In the genomic region with DNA sequence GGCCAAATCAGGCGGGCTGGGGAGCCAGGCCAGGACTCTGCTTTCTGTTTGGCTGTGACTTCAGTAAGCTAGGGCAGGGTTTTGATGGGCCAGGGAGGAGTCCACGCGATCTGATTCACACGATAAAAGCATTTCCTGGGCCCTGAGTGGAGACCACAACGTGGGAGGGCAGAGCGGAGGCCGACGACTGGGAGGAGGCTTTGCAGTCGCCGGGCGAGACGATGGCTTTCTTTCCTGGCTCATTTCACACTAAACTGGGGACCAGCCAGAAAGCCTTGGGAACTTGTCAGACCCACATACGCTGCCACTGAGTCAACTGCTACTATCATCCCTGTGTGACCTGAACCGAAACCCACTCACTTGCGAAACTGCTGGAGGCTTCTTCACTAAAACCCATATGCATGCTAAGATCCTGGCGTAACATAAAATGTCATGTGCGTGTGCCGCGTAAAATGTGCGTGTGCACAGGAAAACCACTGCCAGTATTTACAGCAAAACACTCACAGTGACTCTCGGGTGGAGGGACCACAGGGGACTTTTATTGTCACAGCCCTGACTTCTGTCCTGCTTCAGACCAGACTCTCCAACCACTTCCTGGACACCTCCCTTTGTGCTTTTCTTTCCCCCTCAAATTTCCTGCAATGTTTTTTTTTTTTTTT, we compare ENCODE assay signal across 8 cellular contexts. TPM values are rescaled to one million over a fixed set of nuclear protein-coding genes. Genes with fewer than 3 reads are reported as not detected.
DNase-seq lines count a peak whose midpoint lies in the region; ATAC-seq and TF ChIP-seq lines count a peak whose summit lies in the region.

No MANE protein-coding gene starts in this region.

- no peaks in the 10 kb centered on the region for H3K9me3 ChIP-seq in upper lobe of left lung

- H3K27me3 ChIP-seq in GM06990 (replicated peaks; ENCODE audit: control insufficient read depth, insufficient read depth, low read length) (no peaks in the 10 kb centered on the region), upper lobe of left lung (no peaks in the 10 kb centered on the region)

- peaks cover 0 to 28% (median 10%) of the 10 kb centered on the region in 4 donors for H3K4me1 ChIP-seq in upper lobe of left lung

- peak; percentile 61 for ATAC-seq in HG03565 (IDR thresholded peaks at IDR 0.05; ENCODE audit: unreplicated experiment)
- peak; percentile 80 to 94 for ATAC-seq in upper lobe of left lung (ENCODE audit: low FRiP score in 2 of 2)
- no peak for ATAC-seq in GM19395 (IDR thresholded peaks at IDR 0.05; ENCODE audit: unreplicated experiment)

- peak in 1 of 4 donors; percentile 81 for TF ChIP-seq POLR2A in upper lobe of left lung (IDR thresholded peaks at IDR 0.05)

- TF ChIP-seq EP300 in upper lobe of left lung (IDR thresholded peaks at IDR 0.05) = peak in 3 of 4 donors; percentile 60 to 83 (median 81)

- no peak overlapping the region; the same call in 1 of the 2 replicates for H3K4me3 ChIP-seq in GM06990 (replicated peaks; ENCODE audit: low read depth, low read length)
- no peak overlapping the region for H3K4me3 ChIP-seq in epithelial cell of esophagus (ENCODE audit: low read length)
- H3K4me3 ChIP-seq in upper lobe of left lung = peak overlapping the region in 2 of 4 donors; percentile 1 to 15

- peak overlapping the region; percentile 39 to 82 (median 62) for H3K27ac ChIP-seq in upper lobe of left lung

- H3K36me3 ChIP-seq in GM06990 (ENCODE audit: control insufficient read depth, insufficient read depth, low read length) (no peaks in the 10 kb centered on the region), upper lobe of left lung (no peaks in the 10 kb centered on the region)

- WGBS in upper lobe of left lung, 2 donors = 28 to 49% methylated on average over 13 to 21 of the region's 21 CpGs

- intact Hi-C loops in posterior vena cava (cut with DNase I) = no loop called here

- TF ChIP-seq CTCF in GM06990 (IDR thresholded peaks at IDR 0.05; ENCODE audit: insufficient read depth, low read length, poor library complexity, severe bottlenecking) (no peak), epithelial cell of esophagus (IDR thresholded peaks at IDR 0.05; ENCODE audit: insufficient read depth, low read depth, low read length, missing control alignments) (no peak), upper lobe of left lung (IDR thresholded peaks at IDR 0.05) (no peak)

- peak; percentile 73 for DNase-seq in GM06990 (ENCODE audit: extremely low read depth, insufficient read length)
- DNase-seq in activated CD8-positive, alpha-beta memory T cell treated with anti-CD3 and anti-CD28 coated beads for 1 hour (ENCODE audit: extremely low read depth in 1 of 2, low read depth in 1 of 2) = peak; percentile 58 to 77
- DNase-seq in epithelial cell of esophagus (ENCODE audit: low read depth) = peak; percentile 63
- DNase-seq in posterior vena cava (ENCODE audit: low spot score) = peak; percentile 93
- peak in 1 of 2 donors; percentile 80 for DNase-seq in upper lobe of left lung
- no peak for DNase-seq in COLO829 (ENCODE audit: low spot score)

RNA-seq across cellular contexts. Expression of gene RHBDF2, which starts 14.2 kb away (rescaled TPM):
- 10 to 100 TPM; 26.7 to 31.4 TPM for total RNA-seq in posterior vena cava
- total RNA-seq in upper lobe of left lung = 100 to 1,000 TPM in 2 of 6 donors, 10 to 100 TPM in 4; 34.3 to 137 (median 47.6) TPM

RNA-seq across cellular contexts. Expression of gene CYGB, which starts 22.1 kb away (rescaled TPM):
- total RNA-seq in posterior vena cava (10 to 100 TPM; 16.3 to 24.5 TPM), upper lobe of left lung (10 to 100 TPM in 5 of 6 donors, 1 to 10 TPM in 1; 6.4 to 33.9 (median 16.6) TPM)

RNA-seq across cellular contexts. Expression of gene PRCD, which starts 24.4 kb away (rescaled TPM):
- total RNA-seq in posterior vena cava = 1 to 10 TPM; 1.6 to 4.7 TPM
- total RNA-seq in upper lobe of left lung = 10 to 100 TPM in 1 of 6 donors, 1 to 10 TPM in 4, not detected in 1; 3.0 to 13.9 (median 7.2) TPM

RNA-seq across cellular contexts. Expression of gene AANAT, which starts 48.0 kb away (rescaled TPM):
- total RNA-seq in posterior vena cava = not detected
- not detected for total RNA-seq in upper lobe of left lung
